26 cellular contexts compared by ENCODE assay signal in the genomic region with DNA sequence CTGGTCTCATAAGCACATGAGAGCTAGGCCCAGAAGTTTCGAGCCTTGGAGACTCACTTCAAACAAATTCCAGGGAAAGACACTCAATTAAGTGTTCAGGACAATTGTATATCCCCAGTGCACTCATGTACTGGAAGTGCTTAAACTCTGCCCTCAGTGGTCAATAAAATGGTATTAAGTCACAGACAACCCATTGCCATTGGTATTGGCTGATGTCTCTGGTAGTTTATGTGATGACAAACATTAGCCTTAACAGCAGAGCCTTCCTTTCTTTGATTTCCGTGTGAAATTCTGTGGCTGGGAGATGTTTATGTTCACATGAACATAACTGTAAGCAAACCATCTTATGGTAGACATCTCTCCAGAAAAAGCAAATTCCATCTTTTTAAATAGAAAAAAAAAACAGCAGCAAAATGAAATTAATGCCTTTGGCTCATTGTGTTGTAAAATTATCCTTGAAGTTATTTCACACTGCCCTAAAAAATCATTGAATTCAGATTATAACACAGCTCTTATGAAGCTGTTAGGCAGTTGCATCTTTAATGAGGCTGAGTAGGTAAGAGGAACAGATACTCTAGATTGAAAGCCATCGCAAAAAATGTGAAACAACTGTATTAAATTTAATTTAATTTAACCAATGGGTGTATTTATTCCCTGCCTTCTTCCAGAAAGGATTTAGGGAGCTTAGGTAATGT.
DNase-seq lines count a peak whose midpoint lies in the region; ATAC-seq and TF ChIP-seq lines count a peak whose summit lies in the region.
"Had no signal": no experiment of that assay in that cellular context is flagged by ENCODE, and none has a peak within 500 bp of the region (broad histone marks: within the 10 kb centered on the region; RNA-seq: fewer than 3 reads in every experiment).

No MANE protein-coding gene starts in this region.

- H4K8ac ChIP-seq in IMR-90 (ENCODE audit: low read depth in 2 of 2, low read length in 2 of 2) = no peak overlapping the region

- no peak overlapping the region for H3K56ac ChIP-seq in IMR-90 (ENCODE audit: extremely low read depth, insufficient read depth, low read length)

- peak; percentile 43 for ATAC-seq in GM19328 (IDR thresholded peaks at IDR 0.05; ENCODE audit: unreplicated experiment)
- ATAC-seq in IMR-90 (ENCODE audit: low read depth) = peak; percentile 51
- ATAC-seq in memory B cell (ENCODE audit: low read depth) = peak; percentile 48
- ATAC-seq in activated CD4-positive, CD25-positive, alpha-beta regulatory T cell treated with anti-CD3 and anti-CD28 coated beads, Interleukin-2, amount 50 U/mL, for 24 hours = no peak
- ATAC-seq: activated T-cell treated with anti-CD3 and anti-CD28 coated beads, Interleukin-2, amount 50 U/mL, for 4 hours; left colon; natural killer cell; Panc1; right lobe of liver; stimulated activated naive CD8-positive, alpha-beta T cell treated with anti-CD3 and anti-CD28 coated beads, Interleukin-15, amount 100 ng/mL, for 72 hours had no signal

- no peak overlapping the region for H3K4me2 ChIP-seq in IMR-90 (ENCODE audit: low read depth, low read length)

- H4K91ac ChIP-seq in IMR-90 (ENCODE audit: insufficient read depth, low read depth, low read length) = no peak overlapping the region

- H2BK20ac ChIP-seq in IMR-90 (ENCODE audit: low read depth, low read length) = no peak overlapping the region

- no peak overlapping the region for H2AK5ac ChIP-seq in IMR-90 (ENCODE audit: low read depth, low read length)

- H3K9me1 ChIP-seq in IMR-90 (ENCODE audit: insufficient read depth, low read length) = no peaks in the 10 kb centered on the region

- TF ChIP-seq RAD21 in IMR-90 (IDR thresholded peaks at IDR 0.05; ENCODE audit: low read length) = no peak

- no TSS peak for BruUV-seq in IMR-90 (replicated peaks; lab: Mats Ljungman, UMichigan)

- no peak overlapping the region for H2BK15ac ChIP-seq in IMR-90 (ENCODE audit: low read depth, low read length)

- H3K27me3 ChIP-seq in IMR-90 (ENCODE audit: control insufficient read depth, insufficient read depth, low read length) = no peaks in the 10 kb centered on the region
- no peaks in the 10 kb centered on the region for H3K27me3 ChIP-seq in thymus (ENCODE audit: control insufficient read depth, insufficient read depth)
- H3K27me3 ChIP-seq: adrenal gland, heart left ventricle, pancreas, right lobe of liver, tibial artery had no signal

- no peak overlapping the region for H2AFZ ChIP-seq in IMR-90 (replicated peaks; ENCODE audit: low read length, poor library complexity)

- DNase-seq in IMR-90 (peak; percentile 56), memory B cell (ENCODE audit: low spot score in 2 of 2) (no peak), GM20000 (ENCODE audit: low spot score) (no peak)
- DNase-seq in T-helper 2 cell treated with Interferon-gamma antibody and Interleukin-4, amounts not matched to agents 5 μg/mL and 100 μg/mL, for 36 hours (ENCODE audit: low spot score) = no peak
- DNase-seq: activated CD4-positive, alpha-beta T cell treated with anti-CD3 and anti-CD28 coated beads for 1 hour; activated CD8-positive, alpha-beta memory T cell treated with anti-CD3 and anti-CD28 coated beads for 24 hours; activated naive CD4-positive, alpha-beta T cell; activated T-cell treated with anti-CD3 and anti-CD28 coated beads, Interleukin-2, amount 50 U/mL, for 4 hours; adrenal gland; heart left ventricle; left colon; natural killer cell; NCI-H1417; NCI-H446 treated with DMSO at 0.1 percent for 48 hours; pancreas; right lobe of liver; SHP77 treated with DMSO at 0.1 percent for 48 hours; stimulated activated naive CD8-positive, alpha-beta T cell treated with anti-CD3 and anti-CD28 coated beads, Interleukin-15, amount 100 ng/mL, for 72 hours; SW 1271; tibial artery had no signal

- no peak overlapping the region for H3K14ac ChIP-seq in IMR-90 (replicated peaks; ENCODE audit: low read depth, low read length)

- H3K9me3 Mint-ChIP-seq in memory B cell = peaks cover 3% of the 10 kb centered on the region
- peaks cover 19% of the 10 kb centered on the region for H3K9me3 Mint-ChIP-seq in T-helper 2 cell treated with Interferon-gamma antibody and Interleukin-4, amounts not matched to agents 5 μg/mL and 100 μg/mL, for 36 hours

- H3K9me3 ChIP-seq in IMR-90 (ENCODE audit: control insufficient read depth, insufficient read depth, low read length) (no peaks in the 10 kb centered on the region), thymus (ENCODE audit: control insufficient read depth) (no peaks in the 10 kb centered on the region)
- H3K9me3 ChIP-seq: adrenal gland, HAP-1, pancreas, right lobe of liver had no signal

- 0 out of 2 replicates have a peak overlapping the region, but pooled peaks have one; percentile 56 for H3K23ac ChIP-seq in IMR-90 (ENCODE audit: low read depth, low read length)

- no peak overlapping the region for H2BK5ac ChIP-seq in IMR-90 (ENCODE audit: low read depth, low read length, poor library complexity, severe bottlenecking)

- TF ChIP-seq CTCF in IMR-90 (conservative IDR thresholded peaks at IDR 0.05; ENCODE audit: low read depth, low read length) = no peak
- no peak for TF ChIP-seq CTCF in GM20000 (IDR thresholded peaks at IDR 0.05; ENCODE audit: extremely low read depth, missing control alignments)

- CTCF ChIA-PET in IMR-90 (lab: Yijun Ruan, JAX) = interaction anchor here (0.6 to 0.9 kb wide), 6 partner anchors 15 to 847 kb away, joined by 3 to 7 read pairs (median 4); no protein-coding TSS in a partner anchor

- no peak for TF ChIP-seq POLR2A in IMR-90 (IDR thresholded peaks at IDR 0.05; ENCODE audit: low read depth, low read length)

- H4K5ac ChIP-seq in IMR-90 (ENCODE audit: low read depth, low read length) = no peak overlapping the region

- intact Hi-C loops in IMR-90 (cut with micrococcal nuclease) = no loop called here

- no peaks in the 10 kb centered on the region for H3K36me3 ChIP-seq in IMR-90 (ENCODE audit: control insufficient read depth, insufficient read depth, low read length)
- no peaks in the 10 kb centered on the region for H3K36me3 ChIP-seq in thymus (ENCODE audit: control insufficient read depth, insufficient read depth)
- H3K36me3 ChIP-seq: adrenal gland, HAP-1, heart left ventricle, pancreas, right lobe of liver, tibial artery had no signal

- no peak overlapping the region; the same call in 1 of the 2 replicates for H3K18ac ChIP-seq in IMR-90 (ENCODE audit: low read depth, low read length)

- H3K27me3 Mint-ChIP-seq in memory B cell = no peaks in the 10 kb centered on the region
- no peaks in the 10 kb centered on the region for H3K27me3 Mint-ChIP-seq in T-helper 2 cell treated with Interferon-gamma antibody and Interleukin-4, amounts not matched to agents 5 μg/mL and 100 μg/mL, for 36 hours (ENCODE audit: low read depth)
- H3K27me3 Mint-ChIP-seq: brain; stimulated activated naive CD8-positive, alpha-beta T cell treated with anti-CD3 and anti-CD28 coated beads, Interleukin-15, amount 100 ng/mL, for 72 hours had no signal

- H3K36me3 Mint-ChIP-seq in memory B cell = peaks cover 17% of the 10 kb centered on the region
- H3K36me3 Mint-ChIP-seq in T-helper 2 cell treated with Interferon-gamma antibody and Interleukin-4, amounts not matched to agents 5 μg/mL and 100 μg/mL, for 36 hours (ENCODE audit: low read depth) = peaks cover 4% of the 10 kb centered on the region
- H3K36me3 Mint-ChIP-seq: brain had no signal

- no peaks in the 10 kb centered on the region for H3K4me1 ChIP-seq in IMR-90 (ENCODE audit: control insufficient read depth, insufficient read depth, low read length)
- no peaks in the 10 kb centered on the region for H3K4me1 ChIP-seq in thymus (ENCODE audit: control insufficient read depth, insufficient read depth, low read length)
- H3K4me1 ChIP-seq: HAP-1, pancreas, right lobe of liver had no signal

- no peak overlapping the region for H3K27ac ChIP-seq in IMR-90 (ENCODE audit: insufficient read depth, low read length)
- peak overlapping the region; percentile 22 for H3K27ac ChIP-seq in thymus (ENCODE audit: low read depth)
- H3K27ac ChIP-seq: pancreas, right lobe of liver had no signal

- WGBS in IMR-90 (ENCODE audit: extremely low coverage in 2 of 2, insufficient read length in 1 of 2), 2 experiments = no CpG with 5 or more reads among the region's 3 CpGs
- WGBS in thymus = 97% methylated on average over 3 of the region's 3 CpGs

- no peak overlapping the region for H2AK9ac ChIP-seq in IMR-90 (replicated peaks; ENCODE audit: low read depth, low read length, poor library complexity)

- POLR2A ChIA-PET in IMR-90 (lab: Charles Lee; ENCODE audit: unreplicated experiment) = interaction anchor here (0.7 kb wide), 1 partner anchor 341 kb away, joined by 4 read pairs; no protein-coding TSS in a partner anchor

- H4K20me1 ChIP-seq in IMR-90 (ENCODE audit: insufficient read depth, low read length) = no peaks in the 10 kb centered on the region

- H2BK120ac ChIP-seq in IMR-90 (ENCODE audit: low read depth, low read length) = no peak overlapping the region

- H3K4me1 Mint-ChIP-seq in memory B cell = peaks cover 39% of the 10 kb centered on the region
- H3K4me1 Mint-ChIP-seq in T-helper 2 cell treated with Interferon-gamma antibody and Interleukin-4, amounts not matched to agents 5 μg/mL and 100 μg/mL, for 36 hours (ENCODE audit: low read depth) = peaks cover 16% of the 10 kb centered on the region

- no peak overlapping the region for H3K9ac ChIP-seq in IMR-90 (ENCODE audit: low read depth, low read length)

- in situ Hi-C loops in IMR-90 (cut with MboI; ENCODE audit: low sequenced_read_pairs) = no loop called here

- no peaks in the 10 kb centered on the region for H3K79me1 ChIP-seq in IMR-90 (ENCODE audit: low read depth in 1 of 2, low read length in 2 of 2)

- dilution Hi-C loops in IMR-90 (cut with HindIII; ENCODE audit: low sequenced_read_pairs, unreplicated experiment) = no loop called here

- no peak overlapping the region for H3K4ac ChIP-seq in IMR-90 (ENCODE audit: low read depth, low read length)

- peak overlapping the region; percentile 87 for H3K27ac Mint-ChIP-seq in memory B cell
- H3K27ac Mint-ChIP-seq in T-helper 2 cell treated with Interferon-gamma antibody and Interleukin-4, amounts not matched to agents 5 μg/mL and 100 μg/mL, for 36 hours = no peak overlapping the region
- H3K27ac Mint-ChIP-seq: natural killer cell; stimulated activated naive CD8-positive, alpha-beta T cell treated with anti-CD3 and anti-CD28 coated beads, Interleukin-15, amount 100 ng/mL, for 72 hours had no signal

- no peak overlapping the region for H3K4me3 Mint-ChIP-seq in memory B cell
- H3K4me3 Mint-ChIP-seq in T-helper 2 cell treated with Interferon-gamma antibody and Interleukin-4, amounts not matched to agents 5 μg/mL and 100 μg/mL, for 36 hours = no peak overlapping the region
- H3K4me3 Mint-ChIP-seq: activated T-cell treated with anti-CD3 and anti-CD28 coated beads, Interleukin-2, amount 50 U/mL, for 4 hours; brain; natural killer cell; stimulated activated naive CD8-positive, alpha-beta T cell treated with anti-CD3 and anti-CD28 coated beads, Interleukin-15, amount 100 ng/mL, for 72 hours had no signal

- no peak overlapping the region for H3K4me3 ChIP-seq in IMR-90 (ENCODE audit: insufficient read depth, low read depth, low read length)
- no peak overlapping the region for H3K4me3 ChIP-seq in thymus (ENCODE audit: low read length)
- H3K4me3 ChIP-seq: adrenal gland, HAP-1, heart left ventricle, pancreas, right lobe of liver, tibial artery had no signal

TF ChIP-seq in IMR-90, 13 proteins besides CTCF, POLR2A, EP300 and RAD21 (continues in another document):
- no peak for TF ChIP-seq CEBPB (IDR thresholded peaks at IDR 0.05; ENCODE audit: low read depth, low read length)
- TF ChIP-seq RFX5 (IDR thresholded peaks at IDR 0.05; ENCODE audit: low read depth, low read length) = no peak

Comparison
In these comparisons a context has a peak if more than half of its experiments do, and no peak if none do; other contexts are left out.
1. ATAC-seq: peak in GM19328 (single experiment), IMR-90 (single experiment) and memory B cell (single experiment); none in activated CD4-positive, CD25-positive, alpha-beta regulatory T cell treated with anti-CD3 and anti-CD28 coated beads, Interleukin-2, amount 50 U/mL, for 24 hours (0 of 2).